Comparison of ENCODE assay signal across 1 cellular context in the genomic region with DNA sequence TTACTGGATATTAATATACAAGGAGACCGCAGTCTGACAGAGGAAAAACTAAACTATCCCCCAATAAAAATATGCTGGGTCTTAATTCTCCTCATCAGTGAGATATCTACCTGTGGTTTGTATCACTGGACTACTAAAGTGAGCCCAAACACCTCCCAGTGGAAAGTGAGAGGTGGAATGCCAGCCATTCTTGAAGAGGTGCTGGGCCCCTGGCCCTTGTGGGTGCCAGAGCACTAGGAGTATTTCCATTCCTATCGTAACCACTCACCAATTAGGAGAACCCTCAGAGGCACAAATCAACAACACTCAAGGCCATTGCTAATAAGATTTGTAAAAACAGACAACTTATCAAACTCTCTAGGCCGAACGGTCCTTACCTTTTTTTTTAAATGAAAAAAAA.
TF ChIP-seq lines count a peak whose summit lies in the region.

No MANE protein-coding gene starts in this region.

TF ChIP-seq in GM23338, 12 proteins besides CTCF, POLR2A, EP300 and RAD21 (continued from another document):
- TF ChIP-seq, protein P1, sequence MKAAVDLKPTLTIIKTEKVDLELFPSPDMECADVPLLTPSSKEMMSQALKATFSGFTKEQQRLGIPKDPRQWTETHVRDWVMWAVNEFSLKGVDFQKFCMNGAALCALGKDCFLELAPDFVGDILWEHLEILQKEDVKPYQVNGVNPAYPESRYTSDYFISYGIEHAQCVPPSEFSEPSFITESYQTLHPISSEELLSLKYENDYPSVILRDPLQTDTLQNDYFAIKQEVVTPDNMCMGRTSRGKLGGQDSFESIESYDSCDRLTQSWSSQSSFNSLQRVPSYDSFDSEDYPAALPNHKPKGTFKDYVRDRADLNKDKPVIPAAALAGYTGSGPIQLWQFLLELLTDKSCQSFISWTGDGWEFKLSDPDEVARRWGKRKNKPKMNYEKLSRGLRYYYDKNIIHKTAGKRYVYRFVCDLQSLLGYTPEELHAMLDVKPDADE (IDR thresholded peaks at IDR 0.05), result no peak
- TF ChIP-seq, protein P2, sequence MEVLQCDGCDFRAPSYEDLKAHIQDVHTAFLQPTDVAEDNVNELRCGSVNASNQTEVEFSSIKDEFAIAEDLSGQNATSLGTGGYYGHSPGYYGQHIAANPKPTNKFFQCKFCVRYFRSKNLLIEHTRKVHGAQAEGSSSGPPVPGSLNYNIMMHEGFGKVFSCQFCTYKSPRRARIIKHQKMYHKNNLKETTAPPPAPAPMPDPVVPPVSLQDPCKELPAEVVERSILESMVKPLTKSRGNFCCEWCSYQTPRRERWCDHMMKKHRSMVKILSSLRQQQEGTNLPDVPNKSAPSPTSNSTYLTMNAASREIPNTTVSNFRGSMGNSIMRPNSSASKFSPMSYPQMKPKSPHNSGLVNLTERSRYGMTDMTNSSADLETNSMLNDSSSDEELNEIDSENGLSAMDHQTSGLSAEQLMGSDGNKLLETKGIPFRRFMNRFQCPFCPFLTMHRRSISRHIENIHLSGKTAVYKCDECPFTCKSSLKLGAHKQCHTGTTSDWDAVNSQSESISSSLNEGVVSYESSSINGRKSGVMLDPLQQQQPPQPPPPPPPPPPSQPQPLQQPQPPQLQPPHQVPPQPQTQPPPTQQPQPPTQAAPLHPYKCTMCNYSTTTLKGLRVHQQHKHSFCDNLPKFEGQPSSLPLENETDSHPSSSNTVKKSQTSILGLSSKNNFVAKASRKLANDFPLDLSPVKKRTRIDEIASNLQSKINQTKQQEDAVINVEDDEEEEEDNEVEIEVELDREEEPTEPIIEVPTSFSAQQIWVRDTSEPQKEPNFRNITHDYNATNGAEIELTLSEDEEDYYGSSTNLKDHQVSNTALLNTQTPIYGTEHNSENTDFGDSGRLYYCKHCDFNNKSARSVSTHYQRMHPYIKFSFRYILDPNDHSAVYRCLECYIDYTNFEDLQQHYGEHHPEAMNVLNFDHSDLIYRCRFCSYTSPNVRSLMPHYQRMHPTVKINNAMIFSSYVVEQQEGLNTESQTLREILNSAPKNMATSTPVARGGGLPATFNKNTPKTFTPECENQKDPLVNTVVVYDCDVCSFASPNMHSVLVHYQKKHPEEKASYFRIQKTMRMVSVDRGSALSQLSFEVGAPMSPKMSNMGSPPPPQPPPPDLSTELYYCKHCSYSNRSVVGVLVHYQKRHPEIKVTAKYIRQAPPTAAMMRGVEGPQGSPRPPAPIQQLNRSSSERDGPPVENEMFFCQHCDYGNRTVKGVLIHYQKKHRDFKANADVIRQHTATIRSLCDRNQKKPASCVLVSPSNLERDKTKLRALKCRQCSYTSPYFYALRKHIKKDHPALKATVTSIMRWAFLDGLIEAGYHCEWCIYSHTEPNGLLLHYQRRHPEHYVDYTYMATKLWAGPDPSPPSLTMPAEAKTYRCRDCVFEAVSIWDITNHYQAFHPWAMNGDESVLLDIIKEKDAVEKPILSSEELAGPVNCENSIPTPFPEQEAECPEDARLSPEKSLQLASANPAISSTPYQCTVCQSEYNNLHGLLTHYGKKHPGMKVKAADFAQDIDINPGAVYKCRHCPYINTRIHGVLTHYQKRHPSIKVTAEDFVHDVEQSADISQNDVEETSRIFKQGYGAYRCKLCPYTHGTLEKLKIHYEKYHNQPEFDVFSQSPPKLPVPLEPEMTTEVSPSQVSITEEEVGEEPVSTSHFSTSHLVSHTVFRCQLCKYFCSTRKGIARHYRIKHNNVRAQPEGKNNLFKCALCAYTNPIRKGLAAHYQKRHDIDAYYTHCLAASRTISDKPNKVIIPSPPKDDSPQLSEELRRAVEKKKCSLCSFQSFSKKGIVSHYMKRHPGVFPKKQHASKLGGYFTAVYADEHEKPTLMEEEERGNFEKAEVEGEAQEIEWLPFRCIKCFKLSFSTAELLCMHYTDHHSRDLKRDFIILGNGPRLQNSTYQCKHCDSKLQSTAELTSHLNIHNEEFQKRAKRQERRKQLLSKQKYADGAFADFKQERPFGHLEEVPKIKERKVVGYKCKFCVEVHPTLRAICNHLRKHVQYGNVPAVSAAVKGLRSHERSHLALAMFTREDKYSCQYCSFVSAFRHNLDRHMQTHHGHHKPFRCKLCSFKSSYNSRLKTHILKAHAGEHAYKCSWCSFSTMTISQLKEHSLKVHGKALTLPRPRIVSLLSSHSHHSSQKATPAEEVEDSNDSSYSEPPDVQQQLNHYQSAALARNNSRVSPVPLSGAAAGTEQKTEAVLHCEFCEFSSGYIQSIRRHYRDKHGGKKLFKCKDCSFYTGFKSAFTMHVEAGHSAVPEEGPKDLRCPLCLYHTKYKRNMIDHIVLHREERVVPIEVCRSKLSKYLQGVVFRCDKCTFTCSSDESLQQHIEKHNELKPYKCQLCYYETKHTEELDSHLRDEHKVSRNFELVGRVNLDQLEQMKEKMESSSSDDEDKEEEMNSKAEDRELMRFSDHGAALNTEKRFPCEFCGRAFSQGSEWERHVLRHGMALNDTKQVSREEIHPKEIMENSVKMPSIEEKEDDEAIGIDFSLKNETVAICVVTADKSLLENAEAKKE (CRISPR knock-in tag; IDR thresholded peaks at IDR 0.05), result no peak
- TF ChIP-seq JUNB (IDR thresholded peaks at IDR 0.05; ENCODE audit: unreplicated experiment) (no peak), CREB1 (CRISPR knock-in tag; IDR thresholded peaks at IDR 0.05; ENCODE audit: low read depth) (no peak), EZH2phosphoT487 (IDR thresholded peaks at IDR 0.05; ENCODE audit: unreplicated experiment) (no peak), STAT1 (IDR thresholded peaks at IDR 0.05; ENCODE audit: unreplicated experiment) (no peak), ZNF331 (CRISPR knock-in tag; IDR thresholded peaks at IDR 0.05; ENCODE audit: low read depth) (no peak)
TF ChIP-seq in GM23338: peak in this region for 0.
